8 cellular contexts compared by ENCODE assay signal in genomic region chr2:53767405-53768232, GRCh38. TPM values are rescaled to one million over a fixed set of nuclear protein-coding genes. Genes with fewer than 3 reads are reported as not detected.
DNase-seq lines count a peak whose midpoint lies in the region; ATAC-seq and TF ChIP-seq lines count a peak whose summit lies in the region.

CHAC2 (plus strand) TSS chr2:53767804; CDS start chr2:53767887, 83 bp downstream.

- no peaks in the 10 kb centered on the region for H3K27me3 Mint-ChIP-seq in activated T-cell treated with anti-CD3 and anti-CD28 coated beads, Interleukin-2, amount 50 U/mL, for 24 hours

- peaks cover 6 to 11% of the 10 kb centered on the region in 2 donors for H3K4me1 ChIP-seq in muscle layer of duodenum (ENCODE audit: control insufficient read depth in 1 of 2, insufficient read depth in 2 of 2, low read length in 2 of 2)

- H3K9me3 ChIP-seq in muscle layer of duodenum (ENCODE audit: control insufficient read depth in 1 of 2, low read length in 2 of 2), result no peaks in the 10 kb centered on the region

- no peaks in the 10 kb centered on the region for H3K9me3 Mint-ChIP-seq in activated T-cell treated with anti-CD3 and anti-CD28 coated beads, Interleukin-2, amount 50 U/mL, for 24 hours

- H3K36me3 ChIP-seq in muscle layer of duodenum (ENCODE audit: control insufficient read depth in 1 of 2, insufficient read depth in 2 of 2, low read length in 2 of 2), result peaks cover 0 to 6% of the 10 kb centered on the region in 2 donors

- H3K36me3 Mint-ChIP-seq in activated T-cell treated with anti-CD3 and anti-CD28 coated beads, Interleukin-2, amount 50 U/mL, for 24 hours (ENCODE audit: low read depth), result peaks cover 65% of the 10 kb centered on the region

- H3K27ac Mint-ChIP-seq in activated T-cell treated with anti-CD3 and anti-CD28 coated beads, Interleukin-2, amount 50 U/mL, for 24 hours, result peak within 1 kb of the TSS; percentile 97

- peaks cover 36% of the 10 kb centered on the region for H3K4me1 Mint-ChIP-seq in activated T-cell treated with anti-CD3 and anti-CD28 coated beads, Interleukin-2, amount 50 U/mL, for 24 hours (ENCODE audit: low read depth)

- peak within 1 kb of the TSS; percentile 85 for H3K27ac ChIP-seq in muscle layer of duodenum (ENCODE audit: low read length)

- peak; percentile 95 for ATAC-seq in GM21717 (IDR thresholded peaks at IDR 0.05; ENCODE audit: unreplicated experiment)
- ATAC-seq in esophagus mucosa, result peak; percentile 90

- no peaks in the 10 kb centered on the region for H3K27me3 ChIP-seq in muscle layer of duodenum (ENCODE audit: low read depth, low read length)

- H3K4me3 ChIP-seq in Jurkat, Clone E6-1 (ENCODE audit: low read length), result peak within 1 kb of the TSS; percentile 91
- peak within 1 kb of the TSS; percentile 92 to 98 for H3K4me3 ChIP-seq in muscle layer of duodenum (ENCODE audit: low read depth in 1 of 2, low read length in 2 of 2)

- DNase-seq in DMS79 (lab: John Stamatoyannopoulos, UW), result peak; percentile 84
- peak; percentile 78 for DNase-seq in Jurkat, Clone E6-1 (ENCODE audit: low read depth, low spot score)
- peak; percentile 89 for DNase-seq in activated T-cell treated with anti-CD3 and anti-CD28 coated beads, Interleukin-2, amount 50 U/mL, for 24 hours
- DNase-seq in stimulated activated CD8-positive, alpha-beta memory T cell treated with anti-CD3 and anti-CD28 coated beads, Interleukin-7, amount 100 ng/mL, for 4 hours (ENCODE audit: low read depth in 2 of 2), result peak; percentile 67 to 75

- H3K4me3 Mint-ChIP-seq in activated T-cell treated with anti-CD3 and anti-CD28 coated beads, Interleukin-2, amount 50 U/mL, for 24 hours, result peak within 1 kb of the TSS; percentile 96

TF ChIP-seq in PFSK-1, 5 proteins besides CTCF, POLR2A, EP300 and RAD21:
- no peak for TF ChIP-seq FOXP2 (optimal IDR thresholded peaks at IDR 0.05; ENCODE audit: borderline replicate concordance, extremely low read depth, extremely low read length, insufficient read depth)
- peak; percentile 98 for TF ChIP-seq POLR2AphosphoS5 (IDR thresholded peaks at IDR 0.05; ENCODE audit: low read depth, low read length)
- TF ChIP-seq SIN3A (IDR thresholded peaks at IDR 0.05; ENCODE audit: borderline replicate concordance, insufficient read depth, low read length), result peak; percentile 3; the same call in 1 of the 2 replicates
- peak; percentile 55; the same call in 1 of the 2 replicates for TF ChIP-seq TAF1 (IDR thresholded peaks at IDR 0.05; ENCODE audit: borderline replicate concordance, insufficient read depth, low read length)
- TF ChIP-seq REST (IDR thresholded peaks at IDR 0.05; ENCODE audit: insufficient read depth in 1 of 2, low read depth in 2 of 2, low read length in 2 of 2), result no peak

RNA-seq across cellular contexts. Expression of gene CHAC2, which starts in this region (rescaled TPM):
- 20.4 TPM for polyA plus RNA-seq in Jurkat, Clone E6-1 (2012; ENCODE audit: insufficient read depth, insufficient read length)
- 3.7 TPM for polyA plus RNA-seq in PFSK-1 (2012; ENCODE audit: insufficient read length, low read depth)
- total RNA-seq in esophagus mucosa, result 4.8 TPM

Comparison
In these comparisons a context has a peak if more than half of its experiments do, and no peak if none do; other contexts are left out.
1. Peak in every context shown above with its lines: DNase-seq, ATAC-seq, H3K4me3 ChIP-seq and H3K27ac ChIP-seq.